ENCODE assay signal across 8 cellular contexts in genomic region chr3:16374047-16375019, GRCh38.
DNase-seq lines count a peak whose midpoint lies in the region; ATAC-seq and TF ChIP-seq lines count a peak whose summit lies in the region.

No MANE protein-coding gene starts in this region.

- no peak overlapping the region for H3K4me3 Mint-ChIP-seq in chondrocyte (ENCODE audit: unreplicated experiment)

- peaks cover 2% of the 10 kb centered on the region for H3K9me3 Mint-ChIP-seq in chondrocyte (ENCODE audit: low read depth)

- no peak overlapping the region for H3K27ac Mint-ChIP-seq in chondrocyte (ENCODE audit: unreplicated experiment)

- ATAC-seq in GM21576 (IDR thresholded peaks at IDR 0.05; ENCODE audit: unreplicated experiment) (peak; percentile 33), lower lobe of right lung (peak; percentile 23 to 50)

- peaks cover 45% of the 10 kb centered on the region for H3K4me1 ChIP-seq in lower lobe of right lung

- TF ChIP-seq CTCF in GM06990 (IDR thresholded peaks at IDR 0.05; ENCODE audit: insufficient read depth, low read length, poor library complexity, severe bottlenecking) = no peak
- no peak for TF ChIP-seq CTCF in lower lobe of right lung (IDR thresholded peaks at IDR 0.05)
- no peak for TF ChIP-seq CTCF in GM10266 (IDR thresholded peaks at IDR 0.05; ENCODE audit: control insufficient read depth, insufficient read depth, low read depth, missing control alignments)
- no peak for TF ChIP-seq CTCF in chondrocyte (IDR thresholded peaks at IDR 0.05)
- no peak for TF ChIP-seq CTCF in coronary artery (IDR thresholded peaks at IDR 0.05)

- H3K27me3 Mint-ChIP-seq in chondrocyte (ENCODE audit: low read depth) = no peaks in the 10 kb centered on the region

- no peaks in the 10 kb centered on the region for H3K27me3 ChIP-seq in GM06990 (replicated peaks; ENCODE audit: control insufficient read depth, insufficient read depth, low read length)
- H3K27me3 ChIP-seq in lower lobe of right lung (ENCODE audit: low read depth) = no peaks in the 10 kb centered on the region

- no peaks in the 10 kb centered on the region for H3K9me3 ChIP-seq in lower lobe of right lung

- peaks cover 16% of the 10 kb centered on the region for H3K36me3 Mint-ChIP-seq in chondrocyte (ENCODE audit: low read depth)

- peaks cover 11% of the 10 kb centered on the region for H3K36me3 ChIP-seq in GM06990 (ENCODE audit: control insufficient read depth, insufficient read depth, low read length)
- H3K36me3 ChIP-seq in lower lobe of right lung = peaks cover 29% of the 10 kb centered on the region

- intact Hi-C loops in lower lobe of right lung (cut with DNase I) = no loop called here

- H3K4me3 ChIP-seq in GM06990 (replicated peaks; ENCODE audit: low read depth, low read length) (no peak overlapping the region), lower lobe of right lung (no peak overlapping the region), coronary artery (no peak overlapping the region)

- peak; percentile 78 for DNase-seq in GM06990 (ENCODE audit: extremely low read depth, insufficient read length)
- DNase-seq in activated T-cell treated with anti-CD3 and anti-CD28 coated beads, Interleukin-2, amount 50 U/mL, for 1 hour = peak; percentile 43
- DNase-seq in lower lobe of right lung = no peak
- DNase-seq in GM10266 (ENCODE audit: extremely low spot score) = no peak
- no peak for DNase-seq in HuH-7 (ENCODE audit: low spot score)
- DNase-seq in chondrocyte (ENCODE audit: low spot score) = no peak
- DNase-seq in coronary artery (ENCODE audit: low spot score) = no peak

- no peak overlapping the region for H3K27ac ChIP-seq in lower lobe of right lung
- H3K27ac ChIP-seq in coronary artery = no peak overlapping the region

- H3K4me1 Mint-ChIP-seq in chondrocyte (ENCODE audit: low read depth) = peaks cover 47% of the 10 kb centered on the region

Comparison
In these comparisons a context has a peak if more than half of its experiments do, and no peak if none do; other contexts are left out.
1. DNase-seq: peak in GM06990 (single experiment) and activated T-cell treated with anti-CD3 and anti-CD28 coated beads, Interleukin-2, amount 50 U/mL, for 1 hour (single experiment); none in lower lobe of right lung (single experiment), GM10266 (single experiment), HuH-7 (single experiment), chondrocyte (single experiment) and coronary artery (single experiment).